Comparison of ENCODE assay signal across 11 cellular contexts in genomic region chr5:154962494-154962893, GRCh38. TPM values are rescaled to one million over a fixed set of nuclear protein-coding genes. Genes with fewer than 3 reads are reported as not detected.
DNase-seq lines count a peak whose midpoint lies in the region; ATAC-seq and TF ChIP-seq lines count a peak whose summit lies in the region.
"Had no signal": no experiment of that assay in that cellular context is flagged by ENCODE, and none has a peak within 500 bp of the region (broad histone marks: within the 10 kb centered on the region; RNA-seq: fewer than 3 reads in every experiment).

No MANE protein-coding gene starts in this region.

- no peak overlapping the region for H3K14ac ChIP-seq in trophoblast cell (ENCODE audit: low read length)

- H4K91ac ChIP-seq in trophoblast cell (ENCODE audit: low read depth, low read length) = no peak overlapping the region

- H2BK120ac ChIP-seq in trophoblast cell (ENCODE audit: insufficient read depth, low read length, poor library complexity) = no peak overlapping the region

- no peak overlapping the region for H2AK5ac ChIP-seq in trophoblast cell (ENCODE audit: low read length)

- H3K23ac ChIP-seq in trophoblast cell (ENCODE audit: low read length) = no peak overlapping the region

- no peak overlapping the region for H3K27ac ChIP-seq in caudate nucleus (ENCODE audit: low read depth, low read length)
- H3K27ac ChIP-seq in trophoblast cell (ENCODE audit: low read depth, low read length) = no peak overlapping the region
- H3K27ac ChIP-seq: ovary had no signal

- no peaks in the 10 kb centered on the region for H3K79me1 ChIP-seq in trophoblast cell (ENCODE audit: low read length)

- ATAC-seq in GM19468 (IDR thresholded peaks at IDR 0.05; ENCODE audit: extremely low read depth, unreplicated experiment) (peak; percentile 86), HG03095 (IDR thresholded peaks at IDR 0.05; ENCODE audit: unreplicated experiment) (peak; percentile 93)
- ATAC-seq in stimulated activated naive CD8-positive, alpha-beta T cell treated with anti-CD3 and anti-CD28 coated beads, Interleukin-15, Interleukin-2, amounts not matched to agents 100 U/mL and 50 U/mL, for 24 hours = no peak

- TF ChIP-seq CTCF in astrocyte of the spinal cord (IDR thresholded peaks at IDR 0.05; ENCODE audit: low read depth, low read length) = no peak

- H3K4me3 ChIP-seq in astrocyte of the spinal cord (ENCODE audit: low read depth, low read length) (no peak overlapping the region), trophoblast cell (ENCODE audit: low read depth, low read length) (no peak overlapping the region)
- H3K4me3 ChIP-seq: ovary had no signal

- no peaks in the 10 kb centered on the region for H3K27me3 ChIP-seq in trophoblast cell (ENCODE audit: insufficient read depth, low read length)
- H3K27me3 ChIP-seq: ovary had no signal

- no peaks in the 10 kb centered on the region for H3K9me3 ChIP-seq in trophoblast cell (ENCODE audit: insufficient read depth, low read depth, low read length)
- H3K9me3 ChIP-seq: Caco-2, ovary had no signal

- no CpG with 5 or more reads among the region's 1 CpG for WGBS in trophoblast cell (ENCODE audit: extremely low coverage, insufficient coverage, insufficient read length)

- no peaks in the 10 kb centered on the region for H3K79me2 ChIP-seq in trophoblast cell (ENCODE audit: control insufficient read depth, insufficient read depth, low read length, poor library complexity)

- H2BK12ac ChIP-seq in trophoblast cell (ENCODE audit: low read length) = no peak overlapping the region

- H4K12ac ChIP-seq in trophoblast cell (ENCODE audit: low read depth, low read length) = no peak overlapping the region

- H4K8ac ChIP-seq in trophoblast cell (ENCODE audit: low read depth, low read length) = no peak overlapping the region

- no peak overlapping the region for H3K9ac ChIP-seq in trophoblast cell (ENCODE audit: low read length)

- no peak overlapping the region for H2AFZ ChIP-seq in trophoblast cell (ENCODE audit: insufficient read depth, low read length, poor library complexity)

- no peaks in the 10 kb centered on the region for H3K4me1 ChIP-seq in trophoblast cell (ENCODE audit: control insufficient read depth in 1 of 2, insufficient read depth in 2 of 2, low read length in 2 of 2)
- H3K4me1 ChIP-seq: Caco-2 had no signal

- DNase-seq in GM03348 (ENCODE audit: low spot score) (peak; percentile 7), astrocyte of the spinal cord (ENCODE audit: low read depth, low spot score) (peak; percentile 11), DMS 273 (lab: John Stamatoyannopoulos, UW; ENCODE audit: unreplicated experiment) (no peak), caudate nucleus (lab: John Stamatoyannopoulos, UW) (no peak), trophoblast cell (no peak)
- DNase-seq in stimulated activated naive CD8-positive, alpha-beta T cell treated with anti-CD3 and anti-CD28 coated beads, Interleukin-15, Interleukin-2, amounts not matched to agents 100 U/mL and 50 U/mL, for 24 hours = no peak
- DNase-seq: Caco-2, ovary had no signal

- no peak overlapping the region for H3K4ac ChIP-seq in trophoblast cell (ENCODE audit: low read depth, low read length)

- no peak overlapping the region for H3K4me2 ChIP-seq in trophoblast cell (ENCODE audit: low read length)

- H3K18ac ChIP-seq in trophoblast cell (ENCODE audit: low read length) = no peak overlapping the region

- H3K36me3 ChIP-seq in trophoblast cell (ENCODE audit: control insufficient read depth in 1 of 2, insufficient read depth in 2 of 2, low read length in 2 of 2) = peaks cover 15 to 16% of the 10 kb centered on the region in 2 experiments
- H3K36me3 ChIP-seq: ovary had no signal

- in situ Hi-C loops in astrocyte of the spinal cord (cut with HindIII; ENCODE audit: low sequenced_read_pairs) = no loop called here

- no peak overlapping the region for H2BK5ac ChIP-seq in trophoblast cell (ENCODE audit: low read depth, low read length, poor library complexity)

RNA-seq across cellular contexts. Expression of gene MRPL22, which starts 21.6 kb away (rescaled TPM):
- polyA plus RNA-seq in trophoblast cell (2013) = 60.2 and 61.9 TPM in 2 replicates

RNA-seq across cellular contexts. Expression of gene GEMIN5, which starts 24.5 kb away (rescaled TPM):
- 5.5 and 5.9 TPM in 2 replicates for polyA plus RNA-seq in trophoblast cell (2013)

RNA-seq across cellular contexts. Expression of gene KIF4B, which starts 51.1 kb away (rescaled TPM):
- 0.01 TPM in 1 of 2 replicates, not detected in the other for polyA plus RNA-seq in trophoblast cell (2013)
- polyA plus RNA-seq: IgD-negative memory B cell, ovary had no signal

Comparison
In these comparisons a context has a peak if more than half of its experiments do, and no peak if none do; other contexts are left out.
1. DNase-seq: peak in GM03348 (single experiment) and astrocyte of the spinal cord (single experiment); none in DMS 273 (single experiment), caudate nucleus (0 of 61), stimulated activated naive CD8-positive, alpha-beta T cell treated with anti-CD3 and anti-CD28 coated beads, Interleukin-15, Interleukin-2, amounts not matched to agents 100 U/mL and 50 U/mL, for 24 hours (single experiment) and trophoblast cell (0 of 2).